Comparison of ENCODE assay signal across 8 cellular contexts in the genomic region with DNA sequence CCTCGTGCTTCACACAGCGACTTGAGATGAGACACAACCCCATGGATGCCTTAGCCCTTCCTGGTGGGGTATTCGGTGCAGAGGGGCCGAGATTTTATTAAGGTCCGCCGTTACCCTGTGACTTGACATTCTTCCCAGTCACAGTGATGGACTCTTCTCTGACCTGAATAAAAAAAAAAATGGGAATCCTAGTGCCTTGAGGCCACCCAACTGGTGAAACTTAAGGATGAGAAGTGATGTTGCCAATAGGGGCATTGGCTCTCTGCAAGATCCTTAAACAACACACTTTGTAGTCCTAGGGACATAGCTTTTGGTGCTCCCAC. TPM values are rescaled to one million over a fixed set of nuclear protein-coding genes. Genes with fewer than 3 reads are reported as not detected.
A peak's percentile ranks its signal among the peaks of the same experiment; 100 is the strongest.
DNase-seq lines count a peak whose midpoint lies in the region; ATAC-seq and TF ChIP-seq lines count a peak whose summit lies in the region.

No MANE protein-coding gene starts in this region.

- H3K9me3 ChIP-seq in right atrium auricular region (no peaks in the 10 kb centered on the region), lung (ENCODE audit: control insufficient read depth in 2 of 2, insufficient read depth in 1 of 2, low read length in 1 of 2) (no peaks in the 10 kb centered on the region), uterus (no peaks in the 10 kb centered on the region)

- no peak for TF ChIP-seq POLR2A in uterus (IDR thresholded peaks at IDR 0.05)

- H3K36me3 ChIP-seq in right atrium auricular region (peaks cover 28% of the 10 kb centered on the region), lung (ENCODE audit: control insufficient read depth in 2 of 2, insufficient read depth in 2 of 2, low read length in 2 of 2) (peaks cover 2 to 7% of the 10 kb centered on the region in 2 donors), uterus (no peaks in the 10 kb centered on the region)

- H3K27me3 ChIP-seq in right atrium auricular region = no peaks in the 10 kb centered on the region
- no peaks in the 10 kb centered on the region for H3K27me3 ChIP-seq in lung (ENCODE audit: control insufficient read depth, insufficient read depth)
- H3K27me3 ChIP-seq in uterus = no peaks in the 10 kb centered on the region

- TF ChIP-seq CTCF in right atrium auricular region (IDR thresholded peaks at IDR 0.05) (no peak), lung (IDR thresholded peaks at IDR 0.05; ENCODE audit: control extremely low read depth, extremely low read depth) (no peak), uterus (IDR thresholded peaks at IDR 0.05) (no peak)

- intact Hi-C loops in left ventricle myocardium superior (cut with micrococcal nuclease) (loop anchor here (2.0 kb wide), 1 partner anchor 27 kb away; a partner anchor contains a TSS), uterus (cut with DNase I; ENCODE audit: low total_unique reads) (no loop called here)

- peak overlapping the region; percentile 70 to 83 for H3K4me3 ChIP-seq in right atrium auricular region
- H3K4me3 ChIP-seq in lung = peak overlapping the region; percentile 98
- peak overlapping the region; percentile 59 to 80 for H3K4me3 ChIP-seq in uterus

- ATAC-seq in left ventricle myocardium superior = no peak
- no peak for ATAC-seq in lung (ENCODE audit: insufficient read depth, low FRiP score)
- ATAC-seq in HG03378 (IDR thresholded peaks at IDR 0.05; ENCODE audit: unreplicated experiment) = no peak

- H3K27ac ChIP-seq in right atrium auricular region (peak overlapping the region; percentile 95 to 99), angular gyrus (ENCODE audit: low read depth, low read length) (peak overlapping the region; percentile 99), lung (ENCODE audit: low read depth in 1 of 2, low read length in 1 of 2) (peak overlapping the region; percentile 95 to 100), uterus (peak overlapping the region; percentile 98 to 99)

- WGBS in lung, 2 donors = 43 to 59% methylated on average over 6 of the region's 6 CpGs

- DNase-seq in right atrium auricular region (ENCODE audit: low spot score) (no peak), left ventricle myocardium superior (no peak), lung (ENCODE audit: low spot score) (no peak), uterus (no peak), NCI-H226 (no peak), SIG-M5 treated with dmso at 0.1 percent for 504 hours (lab: John Stamatoyannopoulos, UW; ENCODE audit: unreplicated experiment) (no peak)

- H3K4me1 ChIP-seq in right atrium auricular region (peaks cover 0 to 35% of the 10 kb centered on the region in 2 donors), lung (ENCODE audit: control insufficient read depth in 2 of 2, insufficient read depth in 2 of 2, low read length in 2 of 2) (peaks cover 5 to 11% of the 10 kb centered on the region in 2 donors), uterus (peaks cover 7% of the 10 kb centered on the region in 2 donors)

RNA-seq across cellular contexts. Expression of a gene that starts 0.7 kb away (rescaled TPM):
- total RNA-seq in right atrium auricular region (10 to 100 TPM; 23.7 to 34.3 TPM), left ventricle myocardium superior (34.2 TPM), lung (10 to 100 TPM; 49.0 to 81.5 TPM), uterus (10 to 100 TPM; 30.6 to 90.1 (median 63.1) TPM)
- 10 to 100 TPM; 18.0 to 33.9 TPM for polyA plus RNA-seq in lung

RNA-seq across cellular contexts. Expression of a gene that starts 26.4 kb away (rescaled TPM):
- total RNA-seq in right atrium auricular region = 10 to 100 TPM; 35.0 to 78.1 TPM
- 41.2 TPM for total RNA-seq in left ventricle myocardium superior
- 10 to 100 TPM; 32.2 to 34.5 TPM for total RNA-seq in lung
- 10 to 100 TPM; 27.9 to 57.3 TPM for polyA plus RNA-seq in lung
- total RNA-seq in uterus = 100 to 1,000 TPM in 1 of 4 donors, 10 to 100 TPM in 3; 40.4 to 128 (median 64.2) TPM

RNA-seq across cellular contexts. Expression of a gene that starts 26.6 kb away (rescaled TPM):
- total RNA-seq in right atrium auricular region (1 to 10 TPM; 2.9 to 3.1 TPM), left ventricle myocardium superior (3.1 TPM), lung (1 to 10 TPM; 3.3 to 5.9 TPM), uterus (1 to 10 TPM in 3 of 4 donors, under 1 TPM in 1; 0.59 to 8.2 (median 5.9) TPM)
- polyA plus RNA-seq in lung = 1 to 10 TPM; 1.8 to 3.4 TPM
